In the genomic region with DNA sequence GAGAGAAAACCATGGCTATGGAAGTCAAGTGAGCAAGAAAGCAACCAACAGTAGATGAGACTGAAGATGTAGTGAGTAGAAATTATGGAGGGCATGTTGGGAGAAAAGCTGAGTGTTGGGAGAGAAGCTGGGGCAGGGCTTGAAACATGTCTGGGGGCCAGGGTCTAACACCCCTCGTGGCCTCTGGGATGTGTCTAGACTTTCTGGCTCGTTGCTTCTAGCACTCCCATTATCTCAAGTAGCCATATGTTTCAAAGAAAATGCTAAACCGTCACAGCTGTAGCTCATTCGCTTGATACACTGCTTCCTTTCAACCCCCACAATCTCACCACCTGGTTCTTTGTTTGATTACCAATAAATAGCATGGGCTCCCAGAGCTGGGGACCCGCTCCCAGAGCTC, we compare ENCODE assay signal across 33 cellular contexts.
"Had no signal": no experiment of that assay in that cellular context is flagged by ENCODE, and none has a peak within 500 bp of the region (broad histone marks: within the 10 kb centered on the region; RNA-seq: fewer than 3 reads in every experiment).

No MANE protein-coding gene starts in this region.

- FAIRE-seq: endothelial cell of umbilical vein, kidney, small intestine had no signal

- H3K4me3 Mint-ChIP-seq: activated naive CD4-positive, alpha-beta T cell treated with anti-CD3 and anti-CD28 coated beads for 36 hours; activated naive CD8-positive, alpha-beta T cell treated with anti-CD3 and anti-CD28 coated beads for 36 hours; activated T-helper 1 cell treated with anti-CD3 and anti-CD28 coated beads, Interleukin-12 subunit alpha, Interleukin-12 subunit beta, Interleukin-2, Interleukin-4 antibody, amounts not matched to agents 30 ng/mL and 10 ng/mL and 1 ng/mL, durations not matched to agents 14 hours and 24 hours and 36 hours; effector memory CD8-positive, alpha-beta T cell; immature natural killer cell; stimulated activated naive B cell treated with anti-CD40 and anti-IgM and Interleukin-4, amounts not matched to agents 10 μg/mL and 1 μg/mL and 100 μg/mL, for 72 hours; T-helper 2 cell treated with Interferon-gamma antibody and Interleukin-4, amounts not matched to agents 5 μg/mL and 100 μg/mL, for 36 hours had no signal

- H3K27ac Mint-ChIP-seq: activated naive CD4-positive, alpha-beta T cell treated with anti-CD3 and anti-CD28 coated beads for 36 hours; activated naive CD8-positive, alpha-beta T cell treated with anti-CD3 and anti-CD28 coated beads for 36 hours; activated T-helper 1 cell treated with anti-CD3 and anti-CD28 coated beads, Interleukin-12 subunit alpha, Interleukin-12 subunit beta, Interleukin-2, Interleukin-4 antibody, amounts not matched to agents 30 ng/mL and 10 ng/mL and 1 ng/mL, durations not matched to agents 14 hours and 24 hours and 36 hours; effector memory CD8-positive, alpha-beta T cell; immature natural killer cell; naive B cell; stimulated activated naive B cell treated with anti-CD40 and anti-IgM and Interleukin-4, amounts not matched to agents 10 μg/mL and 1 μg/mL and 100 μg/mL, for 72 hours; T-helper 2 cell treated with Interferon-gamma antibody and Interleukin-4, amounts not matched to agents 5 μg/mL and 100 μg/mL, for 36 hours had no signal

- H3K4me1 Mint-ChIP-seq: activated naive CD8-positive, alpha-beta T cell treated with anti-CD3 and anti-CD28 coated beads for 36 hours; immature natural killer cell; naive B cell; stimulated activated naive B cell treated with anti-CD40 and anti-IgM and Interleukin-4, amounts not matched to agents 10 μg/mL and 1 μg/mL and 100 μg/mL, for 72 hours had no signal

- DNase-seq: activated CD4-positive, alpha-beta T cell treated with anti-CD3 and anti-CD28 coated beads for 4 hours; activated CD4-positive, alpha-beta T cell treated with anti-CD3 and anti-CD28 coated beads, Interleukin-2, amount 50 U/mL, for 4 hours; activated CD4-positive, CD25-positive, alpha-beta regulatory T cell; activated CD8-positive, alpha-beta memory T cell treated with anti-CD3 and anti-CD28 coated beads, Interleukin-2, amount 50 U/mL, for 4 hours; activated effector memory CD4-positive, alpha-beta T cell treated with anti-CD3 and anti-CD28 coated beads, Interleukin-2, amount 50 U/mL, for 16 hours; activated naive CD4-positive, alpha-beta T cell treated with anti-CD3 and anti-CD28 coated beads for 36 hours; activated naive CD8-positive, alpha-beta T cell treated with anti-CD3 and anti-CD28 coated beads for 36 hours; activated T-cell treated with anti-CD3 and anti-CD28 coated beads, Interleukin-2, amount 50 U/mL, for 1 hour; adrenal gland; body of pancreas; dorsolateral prefrontal cortex; effector memory CD8-positive, alpha-beta T cell; head of caudate nucleus; hippocampal formation; immature natural killer cell; kidney; left colon; mammary epithelial cell; naive B cell; occipital lobe; psoas muscle; sigmoid colon; small intestine; stimulated activated naive B cell treated with anti-CD40 and anti-IgM and Interleukin-4, amounts not matched to agents 10 μg/mL and 1 μg/mL and 100 μg/mL, for 72 hours; stomach; thyroid gland; upper lobe of right lung had no signal

- H2AFZ ChIP-seq: parathyroid adenoma had no signal

- H3K36me3 ChIP-seq: adrenal gland, gastroesophageal sphincter, sigmoid colon, stomach, thyroid gland, upper lobe of right lung had no signal

- H3K27me3 Mint-ChIP-seq: activated naive CD8-positive, alpha-beta T cell treated with anti-CD3 and anti-CD28 coated beads for 36 hours; effector memory CD8-positive, alpha-beta T cell; naive B cell; stimulated activated naive B cell treated with anti-CD40 and anti-IgM and Interleukin-4, amounts not matched to agents 10 μg/mL and 1 μg/mL and 100 μg/mL, for 72 hours had no signal

- H3K36me3 Mint-ChIP-seq: activated naive CD8-positive, alpha-beta T cell treated with anti-CD3 and anti-CD28 coated beads for 36 hours; naive B cell; stimulated activated naive B cell treated with anti-CD40 and anti-IgM and Interleukin-4, amounts not matched to agents 10 μg/mL and 1 μg/mL and 100 μg/mL, for 72 hours had no signal

- H3K79me2 ChIP-seq: parathyroid adenoma had no signal

- ATAC-seq: body of pancreas; effector memory CD8-positive, alpha-beta T cell; gastroesophageal sphincter; left colon; psoas muscle; stimulated activated naive B cell treated with anti-CD40 and anti-IgM and Interleukin-4, amounts not matched to agents 10 μg/mL and 1 μg/mL and 100 μg/mL, for 72 hours; upper lobe of right lung had no signal

- H3K9me3 ChIP-seq: adrenal gland, body of pancreas, gastroesophageal sphincter, psoas muscle, sigmoid colon, thyroid gland, upper lobe of right lung had no signal

- H3K27ac ChIP-seq: adrenal gland, body of pancreas, coronary artery, dorsolateral prefrontal cortex, gastroesophageal sphincter, parathyroid adenoma, psoas muscle, sigmoid colon, stomach, thyroid gland, upper lobe of right lung had no signal

- H3K9ac ChIP-seq: parathyroid adenoma had no signal

- H3K4me3 ChIP-seq: adrenal gland, body of pancreas, coronary artery, dorsolateral prefrontal cortex, gastroesophageal sphincter, psoas muscle, sigmoid colon, stomach, thyroid gland, upper lobe of right lung had no signal

- H3K4me1 ChIP-seq: adrenal gland, body of pancreas, gastroesophageal sphincter, parathyroid adenoma, psoas muscle, sigmoid colon, stomach, thyroid gland, upper lobe of right lung had no signal

- H3K27me3 ChIP-seq: adrenal gland, body of pancreas, dorsolateral prefrontal cortex, gastroesophageal sphincter, sigmoid colon, stomach, thyroid gland, upper lobe of right lung had no signal
